11 cellular contexts compared by ENCODE assay signal in genomic region chr4:19776021-19776459, GRCh38.
DNase-seq lines count a peak whose midpoint lies in the region; ATAC-seq and TF ChIP-seq lines count a peak whose summit lies in the region.
"Had no signal": no experiment of that assay in that cellular context is flagged by ENCODE, and none has a peak within 500 bp of the region (broad histone marks: within the 10 kb centered on the region; RNA-seq: fewer than 3 reads in every experiment).

No MANE protein-coding gene starts in this region.

- H3K4me1 ChIP-seq in ACC112 (ENCODE audit: control insufficient read depth, insufficient read depth, low read length, unreplicated experiment) (peaks cover 31% of the 10 kb centered on the region), MM.1S (ENCODE audit: low read length) (no peaks in the 10 kb centered on the region)

- H3K27ac ChIP-seq in ACC112 (ENCODE audit: low read depth, low read length) (peak overlapping the region; percentile 93), MM.1S (ENCODE audit: low read length) (no peak overlapping the region)
- H3K27ac ChIP-seq: skin epidermis, tibial nerve had no signal

- H4K20me1 ChIP-seq in MM.1S (ENCODE audit: insufficient read depth, low read length), result no peaks in the 10 kb centered on the region

- ATAC-seq in SK-N-SH treated with all-trans-retinoic acid at 6 μM for 48 hours, result peak; percentile 94

- no peak overlapping the region for H3K4me2 ChIP-seq in MM.1S (ENCODE audit: low read depth, low read length)

- H2AFZ ChIP-seq in ACC112 (ENCODE audit: low read length, unreplicated experiment), result peak overlapping the region; percentile 43
- H2AFZ ChIP-seq in MM.1S (ENCODE audit: low read length), result no peak overlapping the region

- H3K36me3 ChIP-seq in ACC112 (ENCODE audit: insufficient read depth, low read length) (no peaks in the 10 kb centered on the region), MM.1S (replicated peaks; ENCODE audit: insufficient read depth, low read length) (no peaks in the 10 kb centered on the region)
- H3K36me3 ChIP-seq: tibial nerve had no signal

- no peaks in the 10 kb centered on the region for H3K79me2 ChIP-seq in ACC112 (ENCODE audit: control insufficient read depth, insufficient read depth, low read length, unreplicated experiment)
- no peaks in the 10 kb centered on the region for H3K79me2 ChIP-seq in MM.1S (ENCODE audit: low read length)

- peak; percentile 77 for DNase-seq in HK-2 (ENCODE audit: unreplicated experiment)
- peak; percentile 55 for DNase-seq in iPS-NIHi11 (ENCODE audit: low spot score)
- no peak for DNase-seq in MM.1S
- DNase-seq in OCI-M1 (lab: John Stamatoyannopoulos, UW), result no peak
- no peak for DNase-seq in NCI-H2171 (lab: John Stamatoyannopoulos, UW)
- no peak for DNase-seq in anterior cingulate cortex (lab: John Stamatoyannopoulos, UW)
- DNase-seq: activated gamma-delta T cell treated with Interleukin-2 at 50 U/mL for 16 hours had no signal

- no peaks in the 10 kb centered on the region for H3F3A ChIP-seq in MM.1S (ENCODE audit: insufficient read depth, low read length)

- no peaks in the 10 kb centered on the region for H3K9me3 ChIP-seq in MM.1S (replicated peaks; ENCODE audit: insufficient read depth, low read length)
- H3K9me3 ChIP-seq: tibial nerve had no signal

- H3K4me3 ChIP-seq in ACC112 (ENCODE audit: low read depth, low read length) (peak overlapping the region; percentile 66), MM.1S (ENCODE audit: low read length) (no peak overlapping the region)
- H3K4me3 ChIP-seq: skin epidermis, tibial nerve had no signal

- H3K9ac ChIP-seq in MM.1S (ENCODE audit: low read length), result no peak overlapping the region

- H3K9me2 ChIP-seq in MM.1S (replicated peaks; ENCODE audit: insufficient read depth, low read length), result no peaks in the 10 kb centered on the region

- H3K27me3 ChIP-seq in ACC112 (ENCODE audit: insufficient read depth, low read length), result no peaks in the 10 kb centered on the region
- no peaks in the 10 kb centered on the region for H3K27me3 ChIP-seq in MM.1S (replicated peaks; ENCODE audit: insufficient read depth, low read length)
- H3K27me3 ChIP-seq: tibial nerve had no signal

- no peak for TF ChIP-seq CTCF in MM.1S (IDR thresholded peaks at IDR 0.05; ENCODE audit: low read length)

TF ChIP-seq in SK-N-SH treated with all-trans-retinoic acid at 6 μM for 48 hours, 23 proteins besides CTCF, POLR2A, EP300 and RAD21:
- TF ChIP-seq, protein P1, sequence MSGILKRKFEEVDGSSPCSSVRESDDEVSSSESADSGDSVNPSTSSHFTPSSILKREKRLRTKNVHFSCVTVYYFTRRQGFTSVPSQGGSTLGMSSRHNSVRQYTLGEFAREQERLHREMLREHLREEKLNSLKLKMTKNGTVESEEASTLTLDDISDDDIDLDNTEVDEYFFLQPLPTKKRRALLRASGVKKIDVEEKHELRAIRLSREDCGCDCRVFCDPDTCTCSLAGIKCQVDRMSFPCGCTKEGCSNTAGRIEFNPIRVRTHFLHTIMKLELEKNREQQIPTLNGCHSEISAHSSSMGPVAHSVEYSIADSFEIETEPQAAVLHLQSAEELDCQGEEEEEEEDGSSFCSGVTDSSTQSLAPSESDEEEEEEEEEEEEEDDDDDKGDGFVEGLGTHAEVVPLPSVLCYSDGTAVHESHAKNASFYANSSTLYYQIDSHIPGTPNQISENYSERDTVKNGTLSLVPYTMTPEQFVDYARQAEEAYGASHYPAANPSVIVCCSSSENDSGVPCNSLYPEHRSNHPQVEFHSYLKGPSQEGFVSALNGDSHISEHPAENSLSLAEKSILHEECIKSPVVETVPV (CRISPR knock-in tag; IDR thresholded peaks at IDR 0.05), result no peak
- TF ChIP-seq PPARA (CRISPR knock-in tag; IDR thresholded peaks at IDR 0.05; ENCODE audit: borderline replicate concordance) (no peak), PATZ1 (CRISPR knock-in tag; IDR thresholded peaks at IDR 0.05; ENCODE audit: borderline replicate concordance) (no peak), CREB5 (CRISPR knock-in tag; IDR thresholded peaks at IDR 0.05; ENCODE audit: low read depth) (no peak), OSR1 (CRISPR knock-in tag; IDR thresholded peaks at IDR 0.05) (no peak), GLIS3 (CRISPR knock-in tag; IDR thresholded peaks at IDR 0.05) (no peak), ARNTL (CRISPR knock-in tag; IDR thresholded peaks at IDR 0.05; ENCODE audit: borderline replicate concordance, low read depth) (no peak), BACH2 (CRISPR knock-in tag; IDR thresholded peaks at IDR 0.05; ENCODE audit: borderline replicate concordance) (no peak), ZFP3 (CRISPR knock-in tag; IDR thresholded peaks at IDR 0.05) (no peak), ZNF70 (CRISPR knock-in tag; IDR thresholded peaks at IDR 0.05) (no peak), RARB (CRISPR knock-in tag; IDR thresholded peaks at IDR 0.05) (no peak)
- TF ChIP-seq, protein P2, sequence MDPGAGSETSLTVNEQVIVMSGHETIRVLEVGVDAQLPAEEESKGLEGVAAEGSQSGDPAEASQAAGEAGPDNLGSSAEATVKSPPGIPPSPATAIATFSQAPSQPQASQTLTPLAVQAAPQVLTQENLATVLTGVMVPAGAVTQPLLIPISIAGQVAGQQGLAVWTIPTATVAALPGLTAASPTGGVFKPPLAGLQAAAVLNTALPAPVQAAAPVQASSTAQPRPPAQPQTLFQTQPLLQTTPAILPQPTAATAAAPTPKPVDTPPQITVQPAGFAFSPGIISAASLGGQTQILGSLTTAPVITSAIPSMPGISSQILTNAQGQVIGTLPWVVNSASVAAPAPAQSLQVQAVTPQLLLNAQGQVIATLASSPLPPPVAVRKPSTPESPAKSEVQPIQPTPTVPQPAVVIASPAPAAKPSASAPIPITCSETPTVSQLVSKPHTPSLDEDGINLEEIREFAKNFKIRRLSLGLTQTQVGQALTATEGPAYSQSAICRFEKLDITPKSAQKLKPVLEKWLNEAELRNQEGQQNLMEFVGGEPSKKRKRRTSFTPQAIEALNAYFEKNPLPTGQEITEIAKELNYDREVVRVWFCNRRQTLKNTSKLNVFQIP (CRISPR knock-in tag; IDR thresholded peaks at IDR 0.05; ENCODE audit: borderline replicate concordance, low read depth), result no peak

Comparison
In these comparisons a context has a peak if more than half of its experiments do, and no peak if none do; other contexts are left out.
1. DNase-seq: peak in HK-2 (single experiment) and iPS-NIHi11 (single experiment); none in MM.1S (single experiment), OCI-M1 (single experiment), NCI-H2171 (single experiment) and anterior cingulate cortex (0 of 58).